ENCODE assay signal across 8 cellular contexts in genomic region chr14:65230287-65230728, GRCh38.
DNase-seq lines count a peak whose midpoint lies in the region; ATAC-seq and TF ChIP-seq lines count a peak whose summit lies in the region.

No MANE protein-coding gene starts in this region.

- peak overlapping the region; percentile 28 for H3K4me3 ChIP-seq in fibroblast of pulmonary artery (replicated peaks; ENCODE audit: low read depth, low read length)

- H3K27ac Mint-ChIP-seq in activated T-cell treated with anti-CD3 and anti-CD28 coated beads, Interleukin-2, amount 50 U/mL, for 72 hours = peak overlapping the region; percentile 90
- H3K27ac Mint-ChIP-seq in T-helper 17 cell (peak overlapping the region; percentile 93), osteocyte (ENCODE audit: unreplicated experiment) (peak overlapping the region; percentile 91)

- H3K4me3 Mint-ChIP-seq in activated T-cell treated with anti-CD3 and anti-CD28 coated beads, Interleukin-2, amount 50 U/mL, for 72 hours = peak overlapping the region; percentile 85 to 87
- peak overlapping the region; percentile 88 for H3K4me3 Mint-ChIP-seq in T-helper 17 cell
- H3K4me3 Mint-ChIP-seq in osteocyte (ENCODE audit: unreplicated experiment) = peak overlapping the region; percentile 66

- ATAC-seq in activated T-cell treated with anti-CD3 and anti-CD28 coated beads, Interleukin-2, amount 50 U/mL, for 72 hours (replicated peaks in 1 of 2) = no peak
- ATAC-seq in T-helper 17 cell (no peak), GM21526 (IDR thresholded peaks at IDR 0.05; ENCODE audit: low FRiP score, unreplicated experiment) (no peak), GM18498 (IDR thresholded peaks at IDR 0.05; ENCODE audit: unreplicated experiment) (no peak), HG02588 (IDR thresholded peaks at IDR 0.05; ENCODE audit: unreplicated experiment) (no peak)

- TF ChIP-seq CTCF in fibroblast of pulmonary artery (IDR thresholded peaks at IDR 0.05; ENCODE audit: low read length, missing control alignments) (no peak), osteocyte (IDR thresholded peaks at IDR 0.05) (no peak)

- no peaks in the 10 kb centered on the region for H3K27me3 Mint-ChIP-seq in activated T-cell treated with anti-CD3 and anti-CD28 coated beads, Interleukin-2, amount 50 U/mL, for 72 hours (ENCODE audit: low read depth)
- no peaks in the 10 kb centered on the region for H3K27me3 Mint-ChIP-seq in T-helper 17 cell
- no peaks in the 10 kb centered on the region for H3K27me3 Mint-ChIP-seq in osteocyte (ENCODE audit: unreplicated experiment)

- H3K9me3 ChIP-seq in T-helper 17 cell (ENCODE audit: control insufficient read depth, low read length, poor library complexity, severe bottlenecking) = no peaks in the 10 kb centered on the region

- H3K4me1 Mint-ChIP-seq in activated T-cell treated with anti-CD3 and anti-CD28 coated beads, Interleukin-2, amount 50 U/mL, for 72 hours (ENCODE audit: low read depth) = peaks cover 36% of the 10 kb centered on the region
- H3K4me1 Mint-ChIP-seq in T-helper 17 cell = peaks cover 33% of the 10 kb centered on the region
- H3K4me1 Mint-ChIP-seq in osteocyte (ENCODE audit: unreplicated experiment) = peaks cover 18% of the 10 kb centered on the region

- H3K9me3 Mint-ChIP-seq in activated T-cell treated with anti-CD3 and anti-CD28 coated beads, Interleukin-2, amount 50 U/mL, for 72 hours = no peaks in the 10 kb centered on the region
- peaks cover 5% of the 10 kb centered on the region for H3K9me3 Mint-ChIP-seq in osteocyte (ENCODE audit: unreplicated experiment)

- no peak for DNase-seq in activated T-cell treated with anti-CD3 and anti-CD28 coated beads, Interleukin-2, amount 50 U/mL, for 72 hours
- no peak for DNase-seq in activated T-cell treated with anti-CD3 and anti-CD28 coated beads for 4 hours
- no peak for DNase-seq in T-helper 17 cell
- DNase-seq in fibroblast of pulmonary artery (ENCODE audit: low read depth) = peak; percentile 88
- DNase-seq in osteocyte (ENCODE audit: extremely low spot score, unreplicated experiment) = no peak

- H3K36me3 Mint-ChIP-seq in activated T-cell treated with anti-CD3 and anti-CD28 coated beads, Interleukin-2, amount 50 U/mL, for 72 hours (ENCODE audit: insufficient read depth in 2 of 2) = no peaks in the 10 kb centered on the region
- no peaks in the 10 kb centered on the region for H3K36me3 Mint-ChIP-seq in T-helper 17 cell (ENCODE audit: low read depth)
- H3K36me3 Mint-ChIP-seq in osteocyte (ENCODE audit: unreplicated experiment) = no peaks in the 10 kb centered on the region
